In the genomic region with DNA sequence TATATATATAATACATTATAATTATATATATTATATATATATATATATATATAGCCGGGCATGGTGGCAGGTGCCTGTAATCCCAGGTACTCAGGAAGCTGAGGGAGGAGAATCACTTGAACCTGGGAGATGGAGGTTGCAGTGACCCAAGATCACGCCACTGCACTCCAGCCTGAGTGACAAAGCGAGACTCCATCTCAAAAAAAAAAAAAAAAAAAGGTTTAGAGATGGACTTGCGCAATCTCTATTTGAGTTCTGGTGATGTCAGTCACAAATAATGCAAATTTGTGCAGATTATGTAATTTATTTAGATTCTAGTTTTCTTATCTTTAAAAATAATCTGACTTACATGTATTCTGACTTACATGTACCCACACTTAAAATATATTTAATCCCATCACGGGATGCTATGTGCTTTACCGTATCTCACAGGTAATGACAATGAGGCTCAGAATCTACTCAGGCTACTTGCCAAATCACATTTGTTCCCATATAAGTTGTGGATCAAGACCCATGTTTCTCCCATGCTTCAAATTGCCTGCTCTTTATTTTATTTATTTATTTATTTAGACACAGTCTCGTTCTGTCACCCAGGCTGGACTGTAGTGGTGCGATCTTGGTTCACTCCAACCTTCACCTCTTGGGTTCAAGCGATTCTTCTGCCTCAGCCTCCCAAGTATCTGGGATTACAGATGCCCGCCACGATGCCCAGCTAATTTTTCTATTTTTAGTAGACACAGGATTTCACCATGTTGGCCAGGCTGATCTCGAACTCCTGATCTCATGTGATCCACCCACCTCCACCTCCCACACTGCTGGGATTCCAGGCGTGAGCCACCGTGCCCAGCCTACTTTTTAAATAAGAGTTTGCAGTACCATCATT, we compare ENCODE assay signal across 1 cellular context.
TF ChIP-seq lines count a peak whose summit lies in the region.

No MANE protein-coding gene starts in this region.

TF ChIP-seq in H1, 55 proteins besides CTCF, POLR2A, EP300 and RAD21:
- TF ChIP-seq CEBPB (IDR thresholded peaks at IDR 0.05; ENCODE audit: low read depth, low read length) (peak; percentile 79), CHD2 (IDR thresholded peaks at IDR 0.05; ENCODE audit: low read length) (no peak), SRF (IDR thresholded peaks at IDR 0.05; ENCODE audit: low read depth, low read length) (no peak)
